Comparison of ENCODE assay signal across 31 cellular contexts in the genomic region with DNA sequence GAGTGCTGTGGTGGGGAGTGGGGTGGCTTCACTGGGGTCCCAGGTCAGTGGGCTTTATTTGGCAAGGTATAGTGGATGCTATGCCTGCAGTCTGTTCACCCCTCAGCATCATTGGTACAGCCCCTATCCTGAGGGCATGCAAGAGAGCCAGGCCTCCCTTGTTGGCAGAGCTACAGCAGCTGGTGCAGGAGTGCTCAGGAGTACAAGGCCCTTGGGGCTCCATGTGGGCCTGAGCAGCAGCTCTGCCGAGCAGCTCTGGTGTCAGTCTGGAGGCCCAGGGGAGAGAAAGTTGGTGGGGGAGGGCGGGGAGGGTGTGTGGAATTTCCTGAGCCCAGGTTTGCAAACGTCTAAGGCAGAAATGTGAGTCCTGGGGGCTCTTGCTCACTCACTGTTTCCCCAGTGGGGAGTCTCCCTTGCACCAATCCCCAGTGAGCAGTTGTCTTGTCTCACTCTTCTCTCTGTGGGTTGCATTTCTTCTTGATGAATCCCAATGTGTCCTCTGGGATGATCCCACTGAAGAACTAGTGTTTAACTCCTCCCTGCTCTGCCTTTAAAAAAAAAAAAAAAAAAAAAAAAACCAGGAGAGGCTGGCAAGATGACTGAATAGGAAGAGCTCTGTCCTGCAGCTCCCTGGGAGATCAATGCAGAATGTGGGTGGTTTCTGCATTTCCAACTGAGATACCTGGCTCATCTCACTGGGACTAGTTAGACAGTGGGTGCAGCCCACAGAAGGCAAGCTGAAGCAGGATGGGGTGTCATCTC. TPM values are rescaled to one million over a fixed set of nuclear protein-coding genes. Genes with fewer than 3 reads are reported as not detected.
DNase-seq lines count a peak whose midpoint lies in the region; ATAC-seq and TF ChIP-seq lines count a peak whose summit lies in the region.
"Had no signal": no experiment of that assay in that cellular context is flagged by ENCODE, and none has a peak within 500 bp of the region (broad histone marks: within the 10 kb centered on the region; RNA-seq: fewer than 3 reads in every experiment).

No MANE protein-coding gene starts in this region.

- peak; percentile 35 for DNase-seq in A673 (ENCODE audit: low spot score)
- DNase-seq in H9, result peak; percentile 59
- peak; percentile 58 for DNase-seq in SK-N-MC (ENCODE audit: low read depth, low spot score)
- no peak for DNase-seq in NCI-H524 treated with DMSO at 0.1 percent for 48 hours (lab: John Stamatoyannopoulos, UW)
- DNase-seq in occipital lobe (lab: John Stamatoyannopoulos, UW), result no peak
- no peak for DNase-seq in AG08396 (ENCODE audit: low spot score)
- DNase-seq: activated CD4-positive, alpha-beta T cell treated with anti-CD3 and anti-CD28 coated beads, Interleukin-2, amount 10 ng/mL, durations not matched to agents 24 days and 14 days; activated naive CD4-positive, alpha-beta T cell treated with Interleukin-2 at 50 U/mL for 16 hours; activated T-cell treated with anti-CD3 and anti-CD28 coated beads, Interleukin-2, amount 50 U/mL, for 4 hours; BE2C; DND-41; immature natural killer cell; left ventricle myocardium superior; naive thymus-derived CD4-positive, alpha-beta T cell; NCI-H1105; NCI-H2107; NCI-H526 treated with DMSO at 0.1 percent for 48 hours; ovary; stimulated activated CD4-positive, alpha-beta T cell treated with anti-CD3 and anti-CD28 coated beads, Interleukin-4, amount 100 ng/mL, for 1 hour; stimulated activated naive B cell treated with anti-CD40 and anti-IgM and Interleukin-4, amounts not matched to agents 10 μg/mL and 1 μg/mL and 100 μg/mL, for 72 hours; testis had no signal

- no TSS peak for BruUV-seq in A673 (replicated peaks; lab: Mats Ljungman, UMichigan)

- POLR2A ChIA-PET in A673 (lab: Charles Lee; ENCODE audit: low non-redundant PET), result no interaction called here

- no peak overlapping the region for H3K56ac ChIP-seq in H9 (ENCODE audit: insufficient read length, low read depth, low read length)

- no peak overlapping the region for H2BK5ac ChIP-seq in H9 (ENCODE audit: insufficient read length, low read length)

- H3K79me2 ChIP-seq in H9 (ENCODE audit: insufficient read depth, low read length), result no peaks in the 10 kb centered on the region

- no peaks in the 10 kb centered on the region for H3K36me3 ChIP-seq in A673 (ENCODE audit: insufficient read depth, low read length, poor library complexity, severe bottlenecking)
- no peaks in the 10 kb centered on the region for H3K36me3 ChIP-seq in SK-N-MC (ENCODE audit: insufficient read depth, low read length)
- H3K36me3 ChIP-seq in iPS-18a (ENCODE audit: control insufficient read depth, low read depth, low read length), result no peaks in the 10 kb centered on the region
- H3K36me3 ChIP-seq: BE2C, ovary, SJSA1, vagina had no signal

- 0 out of 2 replicates have a peak overlapping the region, but pooled peaks have one; percentile 0 for H3K14ac ChIP-seq in H9 (ENCODE audit: insufficient read depth, low read length)

- no peak overlapping the region for H2BK15ac ChIP-seq in H9 (ENCODE audit: low read depth, low read length)

- WGBS in H9 (ENCODE audit: extremely low coverage, insufficient read length, low lambda C conversion rate), result no CpG with 5 or more reads among the region's 3 CpGs

- H2BK120ac ChIP-seq in H9 (ENCODE audit: low read depth, low read length, poor library complexity, severe bottlenecking), result no peak overlapping the region

- CTCF ChIA-PET in A673 (lab: Charles Lee), result interaction anchor here (0.6 kb wide), 1 partner anchor 33 kb away, joined by 6 read pairs; no protein-coding TSS in a partner anchor

- H3K4me1 ChIP-seq in A673 (ENCODE audit: insufficient read depth, low read length, poor library complexity, severe bottlenecking) (no peaks in the 10 kb centered on the region), H9 (ENCODE audit: insufficient read depth, low read length) (peaks cover 5% of the 10 kb centered on the region; the same call in 1 of the 2 replicates), iPS-18a (ENCODE audit: control insufficient read depth, low read depth, low read length) (peaks cover 22% of the 10 kb centered on the region)
- H3K4me1 ChIP-seq: A549, BE2C, SJSA1, testis, vagina had no signal

- no peak overlapping the region for H3T11ph ChIP-seq in H9 (ENCODE audit: low read length)

- no peak overlapping the region for H2BK12ac ChIP-seq in H9 (ENCODE audit: insufficient read length, low read depth, low read length)

- peak overlapping the region in 1 of 3 experiments; percentile 62; a peak in 2 of 7 replicates for H3K27ac Mint-ChIP-seq in H9
- H3K27ac Mint-ChIP-seq: activated CD4-positive, alpha-beta T cell treated with anti-CD3 and anti-CD28 coated beads, Interleukin-2, amount 10 ng/mL, durations not matched to agents 24 days and 14 days; immature natural killer cell; mesothelial cell of epicardium; naive thymus-derived CD4-positive, alpha-beta T cell; stimulated activated naive B cell treated with anti-CD40 and anti-IgM and Interleukin-4, amounts not matched to agents 10 μg/mL and 1 μg/mL and 100 μg/mL, for 72 hours had no signal

- H3K36me3 Mint-ChIP-seq in H9 (ENCODE audit: insufficient read depth in 1 of 3, low read depth in 3 of 3), result peaks cover 0 to 7% (median 0%) of the 10 kb centered on the region in 3 experiments; a peak in 3 of 7 replicates
- H3K36me3 Mint-ChIP-seq: immature natural killer cell; mesothelial cell of epicardium; naive thymus-derived CD4-positive, alpha-beta T cell; stimulated activated naive B cell treated with anti-CD40 and anti-IgM and Interleukin-4, amounts not matched to agents 10 μg/mL and 1 μg/mL and 100 μg/mL, for 72 hours had no signal

- H3K4ac ChIP-seq in H9 (ENCODE audit: low read depth, low read length), result no peak overlapping the region

- H3K79me1 ChIP-seq in H9 (ENCODE audit: insufficient read depth, low read depth, low read length, poor library complexity, severe bottlenecking), result no peaks in the 10 kb centered on the region

- H3K4me2 ChIP-seq in H9 (ENCODE audit: insufficient read depth, insufficient read length, low read length), result no peak overlapping the region
- H3K4me2 ChIP-seq: A549, smooth muscle cell had no signal

- intact Hi-C loops in A673 (cut with micrococcal nuclease; ENCODE audit: unreplicated experiment), result no loop called here

- H4K5ac ChIP-seq in H9 (ENCODE audit: insufficient read length, low read depth, low read length), result no peak overlapping the region

- no peak for ATAC-seq in GM21423 (IDR thresholded peaks at IDR 0.05; ENCODE audit: unreplicated experiment)
- ATAC-seq: A549; activated T-cell treated with anti-CD3 and anti-CD28 coated beads, Interleukin-2, amount 50 U/mL, for 4 hours; left ventricle myocardium superior; naive thymus-derived CD4-positive, alpha-beta T cell; stimulated activated naive B cell treated with anti-CD40 and anti-IgM and Interleukin-4, amounts not matched to agents 10 μg/mL and 1 μg/mL and 100 μg/mL, for 72 hours had no signal

- peaks cover 11 to 22% of the 10 kb centered on the region in 2 experiments for H3K9me3 Mint-ChIP-seq in H9

- no peaks in the 10 kb centered on the region for H4K20me1 ChIP-seq in H9 (ENCODE audit: control insufficient read depth, insufficient read depth, insufficient read length)

- H2AK5ac ChIP-seq in H9 (ENCODE audit: insufficient read length, low read length), result no peak overlapping the region

- peak overlapping the region; percentile 26 to 57; a peak in 2 of 5 replicates for H3K4me3 Mint-ChIP-seq in H9
- H3K4me3 Mint-ChIP-seq: activated CD4-positive, alpha-beta T cell treated with anti-CD3 and anti-CD28 coated beads, Interleukin-2, amount 10 ng/mL, durations not matched to agents 24 days and 14 days; activated T-cell treated with anti-CD3 and anti-CD28 coated beads, Interleukin-2, amount 50 U/mL, for 4 hours; immature natural killer cell; mesothelial cell of epicardium; naive thymus-derived CD4-positive, alpha-beta T cell; stimulated activated naive B cell treated with anti-CD40 and anti-IgM and Interleukin-4, amounts not matched to agents 10 μg/mL and 1 μg/mL and 100 μg/mL, for 72 hours had no signal

- no peaks in the 10 kb centered on the region for H3K23me2 ChIP-seq in H9 (ENCODE audit: insufficient read length, low read depth, low read length, poor library complexity, severe bottlenecking)

- H3K18ac ChIP-seq in H9 (ENCODE audit: insufficient read length, low read depth, low read length), result no peak overlapping the region

- H4K91ac ChIP-seq in H9 (ENCODE audit: insufficient read length, low read depth, low read length), result no peak overlapping the region

- TF ChIP-seq CTCF in A673 (conservative IDR thresholded peaks at IDR 0.05; ENCODE audit: low read depth, low read length) (no peak), H9 (conservative IDR thresholded peaks at IDR 0.05) (no peak)

- no peak overlapping the region for H3K27ac ChIP-seq in A673 (ENCODE audit: low read depth, low read length, poor library complexity, severe bottlenecking)
- H3K27ac ChIP-seq in H9 (ENCODE audit: insufficient read length, low read depth, low read length), result no peak overlapping the region
- H3K27ac ChIP-seq in SK-N-MC, result 0 out of 2 replicates have a peak overlapping the region, but pooled peaks have one; percentile 35
- H3K27ac ChIP-seq in iPS-18a (ENCODE audit: low read length), result no peak overlapping the region
- H3K27ac ChIP-seq: A549, ovary, SJSA1, testis, vagina had no signal

- no peak overlapping the region for H3K9ac ChIP-seq in H9 (ENCODE audit: extremely low read depth, insufficient read length, low read length)
- no peak overlapping the region for H3K9ac ChIP-seq in SK-N-MC (ENCODE audit: insufficient read length)
- no peak overlapping the region for H3K9ac ChIP-seq in iPS-18a (ENCODE audit: low read length)

- H3K9me3 ChIP-seq in A673 (ENCODE audit: low read depth, low read length, poor library complexity, severe bottlenecking) (no peaks in the 10 kb centered on the region), H9 (ENCODE audit: control insufficient read depth, low read depth, low read length) (no peaks in the 10 kb centered on the region), SK-N-MC (ENCODE audit: low read depth, low read length) (no peaks in the 10 kb centered on the region), iPS-18a (ENCODE audit: control insufficient read depth, low read depth, low read length) (no peaks in the 10 kb centered on the region)
- H3K9me3 ChIP-seq: A549, BE2C, ovary, SJSA1, testis, vagina had no signal

- H3K4me3 ChIP-seq in A673 (ENCODE audit: low read depth, low read length, poor library complexity, severe bottlenecking), result no peak overlapping the region
- H3K4me3 ChIP-seq in SK-N-MC, result peak overlapping the region; percentile 56
- peak overlapping the region; percentile 15 for H3K4me3 ChIP-seq in iPS-18a (ENCODE audit: low read length)
- H3K4me3 ChIP-seq: A549, ovary, SJSA1, smooth muscle cell, testis, vagina had no signal

- peaks cover 30 to 31% of the 10 kb centered on the region in 2 experiments for H3K4me1 Mint-ChIP-seq in H9
- H3K4me1 Mint-ChIP-seq: activated CD4-positive, alpha-beta T cell treated with anti-CD3 and anti-CD28 coated beads, Interleukin-2, amount 10 ng/mL, durations not matched to agents 24 days and 14 days; immature natural killer cell; mesothelial cell of epicardium; naive thymus-derived CD4-positive, alpha-beta T cell; stimulated activated naive B cell treated with anti-CD40 and anti-IgM and Interleukin-4, amounts not matched to agents 10 μg/mL and 1 μg/mL and 100 μg/mL, for 72 hours had no signal

- H2BK20ac ChIP-seq in H9 (ENCODE audit: low read depth, low read length, poor library complexity, severe bottlenecking), result no peak overlapping the region

- H3K23ac ChIP-seq in H9 (ENCODE audit: insufficient read length, low read depth, low read length), result no peak overlapping the region

- H2AFZ ChIP-seq in H9 (ENCODE audit: low read length), result no peak overlapping the region

- no peak overlapping the region for H4K8ac ChIP-seq in H9 (replicated peaks; ENCODE audit: insufficient read length, low read depth, low read length)

- peaks cover 38% of the 10 kb centered on the region for H3K27me3 ChIP-seq in A673 (replicated peaks; ENCODE audit: insufficient read depth, low read depth, low read length, poor library complexity)
- H3K27me3 ChIP-seq in H9 (ENCODE audit: insufficient read depth, low read length), result no peaks in the 10 kb centered on the region
- H3K27me3 ChIP-seq in iPS-18a (ENCODE audit: control insufficient read depth, insufficient read depth, low read length), result no peaks in the 10 kb centered on the region
- H3K27me3 ChIP-seq: BE2C, ovary, SJSA1, testis, vagina had no signal

- H3K27me3 Mint-ChIP-seq in H9 (ENCODE audit: low read depth), result peaks cover 8% of the 10 kb centered on the region

RNA-seq across cellular contexts. Expression of a gene that starts 39.5 kb away (rescaled TPM):
- not detected in 2 replicates for total RNA-seq in A673 (2021)
- 0.44 and 0.50 TPM in 2 replicates for total RNA-seq in H9 (2021)
- total RNA-seq in occipital lobe, result 14.5 TPM
- total RNA-seq: activated CD4-positive, alpha-beta T cell treated with anti-CD3 and anti-CD28 coated beads, Interleukin-2, amount 10 ng/mL, durations not matched to agents 24 days and 14 days; activated T-cell treated with anti-CD3 and anti-CD28 coated beads, Interleukin-2, amount 50 U/mL, for 4 hours; M059J; naive thymus-derived CD4-positive, alpha-beta T cell; SJSA1; smooth muscle cell; T-helper 2 cell treated with Interferon-gamma antibody and Interleukin-4, amounts not matched to agents 100 ng/mL and 5 ng/mL, for 36 hours had no signal

RNA-seq across cellular contexts. Expression of a gene that starts 42.7 kb away (rescaled TPM):
- total RNA-seq in A673 (2021) (not detected in 2 replicates), H9 (2021) (not detected in 2 replicates), occipital lobe (not detected)
- total RNA-seq: activated CD4-positive, alpha-beta T cell treated with anti-CD3 and anti-CD28 coated beads, Interleukin-2, amount 10 ng/mL, durations not matched to agents 24 days and 14 days; glomerular endothelial cell; left ventricle myocardium superior; M059J; mesothelial cell of epicardium; naive thymus-derived CD4-positive, alpha-beta T cell; SJSA1; smooth muscle cell; T-helper 2 cell treated with Interferon-gamma antibody and Interleukin-4, amounts not matched to agents 100 ng/mL and 5 ng/mL, for 36 hours; vagina had no signal

Comparison
In these comparisons a context has a peak if more than half of its experiments do, and no peak if none do; other contexts are left out.
1. DNase-seq: peak in A673 (single experiment), H9 (single experiment) and SK-N-MC (single experiment); none in NCI-H524 treated with DMSO at 0.1 percent for 48 hours (single experiment), occipital lobe (single experiment) and AG08396 (single experiment).
2. RNA of a gene that starts 39.5 kb away (total RNA-seq): 14.5 TPM in occipital lobe (single experiment); 0.44 to 0.50 TPM in H9 and not detected in A673; every median in the first group is over 10 times any median in the second.